ENCODE assay signal across 1 cellular context in the genomic region with DNA sequence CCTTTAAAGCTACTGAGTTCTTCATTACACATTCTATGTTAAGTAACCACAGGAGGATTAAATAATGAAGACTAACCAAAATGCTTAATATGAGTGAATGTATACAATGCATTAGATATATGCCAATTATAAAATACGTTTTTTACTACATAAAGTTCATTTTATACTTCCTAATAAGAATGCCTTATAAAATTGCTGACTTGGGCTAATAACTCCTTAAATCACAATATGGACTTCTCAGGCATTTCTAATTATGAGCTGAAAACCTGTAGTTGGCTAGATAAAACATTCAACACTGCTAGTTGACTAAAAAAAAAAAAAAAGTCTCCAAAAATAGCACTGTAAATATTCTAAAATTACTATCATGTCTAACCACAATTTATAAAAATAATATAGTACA.
TF ChIP-seq lines count a peak whose summit lies in the region.

No MANE protein-coding gene starts in this region.

TF ChIP-seq in HepG2, 621 proteins besides CTCF, POLR2A, EP300 and RAD21 (continued from another document):
- TF ChIP-seq, protein P1, sequence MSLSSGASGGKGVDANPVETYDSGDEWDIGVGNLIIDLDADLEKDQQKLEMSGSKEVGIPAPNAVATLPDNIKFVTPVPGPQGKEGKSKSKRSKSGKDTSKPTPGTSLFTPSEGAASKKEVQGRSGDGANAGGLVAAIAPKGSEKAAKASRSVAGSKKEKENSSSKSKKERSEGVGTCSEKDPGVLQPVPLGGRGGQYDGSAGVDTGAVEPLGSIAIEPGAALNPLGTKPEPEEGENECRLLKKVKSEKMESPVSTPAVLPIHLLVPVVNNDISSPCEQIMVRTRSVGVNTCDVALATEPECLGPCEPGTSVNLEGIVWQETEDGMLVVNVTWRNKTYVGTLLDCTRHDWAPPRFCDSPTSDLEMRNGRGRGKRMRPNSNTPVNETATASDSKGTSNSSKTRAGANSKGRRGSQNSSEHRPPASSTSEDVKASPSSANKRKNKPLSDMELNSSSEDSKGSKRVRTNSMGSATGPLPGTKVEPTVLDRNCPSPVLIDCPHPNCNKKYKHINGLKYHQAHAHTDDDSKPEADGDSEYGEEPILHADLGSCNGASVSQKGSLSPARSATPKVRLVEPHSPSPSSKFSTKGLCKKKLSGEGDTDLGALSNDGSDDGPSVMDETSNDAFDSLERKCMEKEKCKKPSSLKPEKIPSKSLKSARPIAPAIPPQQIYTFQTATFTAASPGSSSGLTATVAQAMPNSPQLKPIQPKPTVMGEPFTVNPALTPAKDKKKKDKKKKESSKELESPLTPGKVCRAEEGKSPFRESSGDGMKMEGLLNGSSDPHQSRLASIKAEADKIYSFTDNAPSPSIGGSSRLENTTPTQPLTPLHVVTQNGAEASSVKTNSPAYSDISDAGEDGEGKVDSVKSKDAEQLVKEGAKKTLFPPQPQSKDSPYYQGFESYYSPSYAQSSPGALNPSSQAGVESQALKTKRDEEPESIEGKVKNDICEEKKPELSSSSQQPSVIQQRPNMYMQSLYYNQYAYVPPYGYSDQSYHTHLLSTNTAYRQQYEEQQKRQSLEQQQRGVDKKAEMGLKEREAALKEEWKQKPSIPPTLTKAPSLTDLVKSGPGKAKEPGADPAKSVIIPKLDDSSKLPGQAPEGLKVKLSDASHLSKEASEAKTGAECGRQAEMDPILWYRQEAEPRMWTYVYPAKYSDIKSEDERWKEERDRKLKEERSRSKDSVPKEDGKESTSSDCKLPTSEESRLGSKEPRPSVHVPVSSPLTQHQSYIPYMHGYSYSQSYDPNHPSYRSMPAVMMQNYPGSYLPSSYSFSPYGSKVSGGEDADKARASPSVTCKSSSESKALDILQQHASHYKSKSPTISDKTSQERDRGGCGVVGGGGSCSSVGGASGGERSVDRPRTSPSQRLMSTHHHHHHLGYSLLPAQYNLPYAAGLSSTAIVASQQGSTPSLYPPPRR (CRISPR knock-in tag; IDR thresholded peaks at IDR 0.05; ENCODE audit: borderline replicate concordance): no peak
- TF ChIP-seq MAFF (IDR thresholded peaks at IDR 0.05; ENCODE audit: low read depth, low read length) (peak; percentile 85), MAFK (conservative IDR thresholded peaks at IDR 0.05 in 1 of 2, IDR thresholded peaks at IDR 0.05 in 1 of 2; ENCODE audit: low read length in 2 of 2) (peak; percentile 80 to 84)
